Comparison of ENCODE assay signal across 1 cellular context in genomic region chr12:57451233-57451778, GRCh38.
TF ChIP-seq lines count a peak whose summit lies in the region.

No MANE protein-coding gene starts in this region.

TF ChIP-seq in HepG2, 621 proteins besides CTCF, POLR2A, EP300 and RAD21 (continued from another document and continues in another):
- TF ChIP-seq, protein P1, sequence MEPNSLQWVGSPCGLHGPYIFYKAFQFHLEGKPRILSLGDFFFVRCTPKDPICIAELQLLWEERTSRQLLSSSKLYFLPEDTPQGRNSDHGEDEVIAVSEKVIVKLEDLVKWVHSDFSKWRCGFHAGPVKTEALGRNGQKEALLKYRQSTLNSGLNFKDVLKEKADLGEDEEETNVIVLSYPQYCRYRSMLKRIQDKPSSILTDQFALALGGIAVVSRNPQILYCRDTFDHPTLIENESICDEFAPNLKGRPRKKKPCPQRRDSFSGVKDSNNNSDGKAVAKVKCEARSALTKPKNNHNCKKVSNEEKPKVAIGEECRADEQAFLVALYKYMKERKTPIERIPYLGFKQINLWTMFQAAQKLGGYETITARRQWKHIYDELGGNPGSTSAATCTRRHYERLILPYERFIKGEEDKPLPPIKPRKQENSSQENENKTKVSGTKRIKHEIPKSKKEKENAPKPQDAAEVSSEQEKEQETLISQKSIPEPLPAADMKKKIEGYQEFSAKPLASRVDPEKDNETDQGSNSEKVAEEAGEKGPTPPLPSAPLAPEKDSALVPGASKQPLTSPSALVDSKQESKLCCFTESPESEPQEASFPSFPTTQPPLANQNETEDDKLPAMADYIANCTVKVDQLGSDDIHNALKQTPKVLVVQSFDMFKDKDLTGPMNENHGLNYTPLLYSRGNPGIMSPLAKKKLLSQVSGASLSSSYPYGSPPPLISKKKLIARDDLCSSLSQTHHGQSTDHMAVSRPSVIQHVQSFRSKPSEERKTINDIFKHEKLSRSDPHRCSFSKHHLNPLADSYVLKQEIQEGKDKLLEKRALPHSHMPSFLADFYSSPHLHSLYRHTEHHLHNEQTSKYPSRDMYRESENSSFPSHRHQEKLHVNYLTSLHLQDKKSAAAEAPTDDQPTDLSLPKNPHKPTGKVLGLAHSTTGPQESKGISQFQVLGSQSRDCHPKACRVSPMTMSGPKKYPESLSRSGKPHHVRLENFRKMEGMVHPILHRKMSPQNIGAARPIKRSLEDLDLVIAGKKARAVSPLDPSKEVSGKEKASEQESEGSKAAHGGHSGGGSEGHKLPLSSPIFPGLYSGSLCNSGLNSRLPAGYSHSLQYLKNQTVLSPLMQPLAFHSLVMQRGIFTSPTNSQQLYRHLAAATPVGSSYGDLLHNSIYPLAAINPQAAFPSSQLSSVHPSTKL (CRISPR knock-in tag; IDR thresholded peaks at IDR 0.05): peak; percentile 99
- TF ChIP-seq PHF5A (CRISPR knock-in tag; IDR thresholded peaks at IDR 0.05; ENCODE audit: low read depth, unreplicated experiment) (peak; percentile 90), NBN (conservative IDR thresholded peaks at IDR 0.05) (no peak), RFXANK (CRISPR knock-in tag; IDR thresholded peaks at IDR 0.05) (0 out of 2 replicates have a peak, but pooled peaks have one; percentile 58), NFAT5 (CRISPR knock-in tag; IDR thresholded peaks at IDR 0.05) (no peak), NR2F1 (CRISPR knock-in tag; IDR thresholded peaks at IDR 0.05) (peak; percentile 85 to 94), FOXO4 (CRISPR knock-in tag; conservative IDR thresholded peaks at IDR 0.05) (no peak), HNF1A (IDR thresholded peaks at IDR 0.05; ENCODE audit: low read depth) (peak; percentile 68; the same call in 1 of the 2 replicates), HNF1A (CRISPR knock-in tag; IDR thresholded peaks at IDR 0.05; ENCODE audit: borderline replicate concordance) (peak; percentile 90), KAT7 (CRISPR knock-in tag; IDR thresholded peaks at IDR 0.05; ENCODE audit: borderline replicate concordance) (0 out of 2 replicates have a peak, but pooled peaks have one; percentile 40), NFE2L1 (CRISPR knock-in tag; IDR thresholded peaks at IDR 0.05; ENCODE audit: borderline replicate concordance) (no peak), ZNF670 (CRISPR knock-in tag; IDR thresholded peaks at IDR 0.05; ENCODE audit: borderline replicate concordance) (peak; percentile 82; the same call in 1 of the 2 replicates), NFYB (CRISPR knock-in tag; IDR thresholded peaks at IDR 0.05) (peak; percentile 42; the same call in 1 of the 2 replicates), GMEB1 (CRISPR knock-in tag; IDR thresholded peaks at IDR 0.05; ENCODE audit: borderline replicate concordance) (peak; percentile 79; the same call in 1 of the 2 replicates), CEBPG (CRISPR knock-in tag; IDR thresholded peaks at IDR 0.05) (peak; percentile 98), RARG (CRISPR knock-in tag; IDR thresholded peaks at IDR 0.05; ENCODE audit: low read depth) (0 out of 2 replicates have a peak, but pooled peaks have one; percentile 86), EZH2 (conservative IDR thresholded peaks at IDR 0.05; ENCODE audit: low read depth, low read length) (no peak), ZNF652 (CRISPR knock-in tag; IDR thresholded peaks at IDR 0.05; ENCODE audit: borderline replicate concordance, low read depth) (0 out of 2 replicates have a peak, but pooled peaks have one; percentile 48), PAWR (CRISPR knock-in tag; IDR thresholded peaks at IDR 0.05; ENCODE audit: borderline replicate concordance) (no peak), ZNF816 (CRISPR knock-in tag; IDR thresholded peaks at IDR 0.05; ENCODE audit: borderline replicate concordance) (peak; percentile 53; the same call in 1 of the 2 replicates), ZFP36L1 (CRISPR knock-in tag; IDR thresholded peaks at IDR 0.05) (peak; percentile 51; the same call in 1 of the 2 replicates)
- TF ChIP-seq, protein P2, sequence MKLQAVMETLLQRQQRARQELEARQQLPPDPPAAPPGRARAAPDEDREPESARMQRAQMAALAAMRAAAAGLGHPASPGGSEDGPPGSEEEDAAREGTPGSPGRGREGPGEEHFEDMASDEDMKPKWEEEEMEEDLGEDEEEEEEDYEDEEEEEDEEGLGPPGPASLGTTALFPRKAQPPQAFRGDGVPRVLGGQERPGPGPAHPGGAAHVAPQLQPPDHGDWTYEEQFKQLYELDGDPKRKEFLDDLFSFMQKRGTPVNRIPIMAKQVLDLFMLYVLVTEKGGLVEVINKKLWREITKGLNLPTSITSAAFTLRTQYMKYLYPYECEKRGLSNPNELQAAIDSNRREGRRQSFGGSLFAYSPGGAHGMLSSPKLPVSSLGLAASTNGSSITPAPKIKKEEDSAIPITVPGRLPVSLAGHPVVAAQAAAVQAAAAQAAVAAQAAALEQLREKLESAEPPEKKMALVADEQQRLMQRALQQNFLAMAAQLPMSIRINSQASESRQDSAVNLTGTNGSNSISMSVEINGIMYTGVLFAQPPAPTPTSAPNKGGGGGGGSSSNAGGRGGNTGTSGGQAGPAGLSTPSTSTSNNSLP (IDR thresholded peaks at IDR 0.05; ENCODE audit: low read depth, low read length): peak; percentile 91
- TF ChIP-seq, protein P3, sequence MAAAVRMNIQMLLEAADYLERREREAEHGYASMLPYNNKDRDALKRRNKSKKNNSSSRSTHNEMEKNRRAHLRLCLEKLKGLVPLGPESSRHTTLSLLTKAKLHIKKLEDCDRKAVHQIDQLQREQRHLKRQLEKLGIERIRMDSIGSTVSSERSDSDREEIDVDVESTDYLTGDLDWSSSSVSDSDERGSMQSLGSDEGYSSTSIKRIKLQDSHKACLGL (CRISPR knock-in tag; IDR thresholded peaks at IDR 0.05): 0 out of 2 replicates have a peak, but pooled peaks have one; percentile 27
